8 cellular contexts compared by ENCODE assay signal in genomic region chr2:95402370-95403203, GRCh38.
DNase-seq lines count a peak whose midpoint lies in the region; ATAC-seq and TF ChIP-seq lines count a peak whose summit lies in the region.

Gene FAHD2A (plus strand): TSS chr2:95402708. CDS start chr2:95405559, 2,851 bp downstream.

- TF ChIP-seq CTCF in C4-2B (conservative IDR thresholded peaks at IDR 0.05) = no peak

- H3K27ac ChIP-seq in C4-2B = peak within 1 kb of the TSS; percentile 85

- DNase-seq in NCI-H748 (lab: John Stamatoyannopoulos, UW; ENCODE audit: unreplicated experiment) (peak; percentile 91), cortex of kidney (lab: John Stamatoyannopoulos, UW) (peak; percentile 30), left kidney (ENCODE audit: low read depth, low spot score) (peak; percentile 98)
- DNase-seq in activated CD4-positive, alpha-beta T cell treated with anti-CD3 and anti-CD28 coated beads, Interleukin-2, amount 50 U/mL, for 1 hour = peak; percentile 95
- DNase-seq in stimulated activated CD4-positive, alpha-beta T cell treated with anti-CD3 and anti-CD28 coated beads, Interleukin-2, amount 100 ng/mL, for 24 hours = peak; percentile 95 to 99

- ATAC-seq in GM19395 (IDR thresholded peaks at IDR 0.05; ENCODE audit: unreplicated experiment) = peak; percentile 95
- peak; percentile 83 for ATAC-seq in HG03558 (IDR thresholded peaks at IDR 0.05; ENCODE audit: extremely low read depth, unreplicated experiment)

Comparison
In these comparisons a context has a peak if more than half of its experiments do, and no peak if none do; other contexts are left out.
1. Peak in every context shown above with its lines: DNase-seq, ATAC-seq and H3K27ac ChIP-seq.
2. DNase-seq: peak in every context shown above with its lines; median percentile 98 in left kidney; 97 in stimulated activated CD4-positive, alpha-beta T cell treated with anti-CD3 and anti-CD28 coated beads, Interleukin-2, amount 100 ng/mL, for 24 hours; 95 in activated CD4-positive, alpha-beta T cell treated with anti-CD3 and anti-CD28 coated beads, Interleukin-2, amount 50 U/mL, for 1 hour; 91 in NCI-H748; 30 in cortex of kidney.